ENCODE assay signal across 9 cellular contexts in the genomic region with DNA sequence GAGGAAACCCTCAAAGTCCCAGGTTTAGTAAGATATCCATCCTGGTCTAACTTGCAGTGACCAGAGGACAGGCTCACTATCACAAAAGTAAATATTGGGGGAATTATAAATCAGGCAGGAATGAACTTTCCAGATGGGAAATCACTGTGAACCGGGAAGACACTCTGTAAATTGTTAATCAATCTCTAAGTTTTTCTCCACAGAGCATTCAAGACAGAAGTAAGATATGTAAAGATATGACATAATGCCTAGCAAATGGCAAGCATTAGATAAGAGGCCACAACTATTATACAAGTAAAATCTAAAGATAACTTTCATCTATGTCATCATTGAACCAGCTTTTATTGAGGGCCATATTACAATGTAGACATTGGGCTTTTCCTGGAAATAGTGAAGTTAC. TPM values are rescaled to one million over a fixed set of nuclear protein-coding genes. Genes with fewer than 3 reads are reported as not detected.
"Had no signal": no experiment of that assay in that cellular context is flagged by ENCODE, and none has a peak within 500 bp of the region (broad histone marks: within the 10 kb centered on the region; RNA-seq: fewer than 3 reads in every experiment).

No MANE protein-coding gene starts in this region.

- ATAC-seq: GM12878 had no signal

- DNase-seq: GDM1, GF-D8 had no signal

- FAIRE-seq: G401.6, GM12878, GM12891, GM12892, GM18507, GM19239 had no signal

- H3K4me3 ChIP-seq: GM12878 had no signal

RNA-seq across cellular contexts. Expression of gene LRRC4C, which starts 35.3 kb away (rescaled TPM):
- total RNA-seq: G401, GM12878 had no signal
